ENCODE assay signal across 8 cellular contexts in the genomic region with DNA sequence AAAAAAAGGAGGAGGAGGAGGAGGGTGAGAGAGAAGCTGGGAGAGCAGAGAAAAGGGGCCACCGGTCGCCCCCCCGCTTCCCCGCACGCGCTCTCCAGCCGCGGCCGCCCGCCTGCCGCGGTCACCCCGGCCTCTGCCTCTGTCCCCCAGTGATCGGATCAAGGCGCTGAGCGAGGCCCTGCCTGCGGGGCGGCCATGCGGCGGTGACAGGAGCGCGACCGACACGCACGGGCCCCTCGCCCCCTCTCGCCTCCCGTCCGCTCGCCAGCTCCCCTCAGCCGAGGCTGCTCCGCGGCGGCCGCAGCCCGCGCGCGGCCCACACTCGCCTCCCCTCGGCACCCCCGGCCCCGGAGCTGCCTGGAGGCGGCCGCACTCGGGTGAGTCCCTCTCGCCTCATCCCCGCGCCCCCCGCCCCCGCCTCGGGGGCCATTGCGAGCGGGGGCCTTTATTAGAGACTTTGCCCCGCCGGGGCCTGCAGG. TPM values are rescaled to one million over a fixed set of nuclear protein-coding genes. Genes with fewer than 3 reads are reported as not detected.
DNase-seq lines count a peak whose midpoint lies in the region; ATAC-seq and TF ChIP-seq lines count a peak whose summit lies in the region.

GTF2I (plus strand) TSS at position 27 of the 479 bp plus-strand sequence. CDS start 31,411 bp downstream, outside the sequence.

- POLR2A ChIA-PET in BJ (lab: Charles Lee): interaction anchor here (0.6 to 0.7 kb wide), 2 partner anchors 13 to 1101 kb away, joined by 9 to 13 read pairs; no protein-coding TSS in a partner anchor
- POLR2A ChIA-PET in activated CD4-positive, alpha-beta memory T cell treated with anti-CD3 and anti-CD28 coated beads, Interleukin-2, amount 10 ng/mL, durations not matched to agents 7 days and 5 days (lab: Charles Lee): interaction anchor here (0.7 to 1.8 kb wide), 4 partner anchors 10 to 810 kb away, joined by 3 to 7 read pairs (median 4); no protein-coding TSS in a partner anchor

- H3K4me3 ChIP-seq in BJ (ENCODE audit: low read depth, low read length): peak within 1 kb of the TSS; percentile 82
- peak within 1 kb of the TSS; percentile 70 for H3K4me3 ChIP-seq in fibroblast of pulmonary artery (replicated peaks; ENCODE audit: low read depth, low read length)
- H3K4me3 ChIP-seq in neutrophil (ENCODE audit: low read depth in 1 of 2, low read length in 1 of 2): peak within 1 kb of the TSS; percentile 78 to 81

- no peaks in the 10 kb centered on the region; the same call in 1 of the 2 replicates for H3K36me3 ChIP-seq in BJ (ENCODE audit: control insufficient read depth, insufficient read depth, low read length)
- H3K36me3 ChIP-seq in neutrophil: no peaks in the 10 kb centered on the region

- peaks cover 19% of the 10 kb centered on the region for H3K36me3 Mint-ChIP-seq in activated CD4-positive, alpha-beta memory T cell treated with anti-CD3 and anti-CD28 coated beads, Interleukin-2, amount 10 ng/mL, durations not matched to agents 7 days and 5 days (ENCODE audit: low read depth)

- no peaks in the 10 kb centered on the region for H3K27me3 ChIP-seq in BJ (ENCODE audit: control insufficient read depth, insufficient read depth, low read length)
- H3K27me3 ChIP-seq in neutrophil: peaks cover 14% of the 10 kb centered on the region

- H3K27me3 Mint-ChIP-seq in activated CD4-positive, alpha-beta memory T cell treated with anti-CD3 and anti-CD28 coated beads, Interleukin-2, amount 10 ng/mL, durations not matched to agents 7 days and 5 days: no peaks in the 10 kb centered on the region

- ATAC-seq in GM19372 (IDR thresholded peaks at IDR 0.05; ENCODE audit: low read depth, unreplicated experiment): peak; percentile 10
- ATAC-seq in HG03439 (IDR thresholded peaks at IDR 0.05; ENCODE audit: unreplicated experiment): peak; percentile 22

- CTCF ChIA-PET in BJ (lab: Yijun Ruan, JAX): interaction anchor here (1.2 kb wide), 1 partner anchor 12 kb away, joined by 3 read pairs; no protein-coding TSS in a partner anchor
- CTCF ChIA-PET in activated CD4-positive, alpha-beta memory T cell treated with anti-CD3 and anti-CD28 coated beads, Interleukin-2, amount 10 ng/mL, durations not matched to agents 7 days and 5 days (lab: Charles Lee): interaction anchor here (0.6 to 1.2 kb wide), 4 partner anchors 8 to 251 kb away, joined by 3 to 6 read pairs (median 4); no protein-coding TSS in a partner anchor

- H3K4me1 ChIP-seq in neutrophil (ENCODE audit: control insufficient read depth in 1 of 2, insufficient read depth in 1 of 2, low read depth in 1 of 2, low read length in 1 of 2): peaks cover 46 to 50% of the 10 kb centered on the region in 2 experiments

- no peaks in the 10 kb centered on the region for H3K9me3 ChIP-seq in neutrophil

- H3K4me3 Mint-ChIP-seq in activated CD4-positive, alpha-beta memory T cell treated with anti-CD3 and anti-CD28 coated beads, Interleukin-2, amount 10 ng/mL, durations not matched to agents 7 days and 5 days: peak within 1 kb of the TSS; percentile 76

- DNase-seq in BJ (ENCODE audit: low read depth): no peak
- DNase-seq in activated CD4-positive, alpha-beta memory T cell treated with anti-CD3 and anti-CD28 coated beads, Interleukin-2, amount 10 ng/mL, durations not matched to agents 7 days and 5 days: no peak
- DNase-seq in fibroblast of pulmonary artery (ENCODE audit: low read depth): no peak
- no peak for DNase-seq in NCI-H69 (lab: John Stamatoyannopoulos, UW)
- no peak for DNase-seq in epidermal melanocyte (ENCODE audit: insufficient read length, low spot score)

- no peak for TF ChIP-seq CTCF in BJ (IDR thresholded peaks at IDR 0.05; ENCODE audit: insufficient read depth, low read depth, low read length)
- no peak for TF ChIP-seq CTCF in fibroblast of pulmonary artery (IDR thresholded peaks at IDR 0.05; ENCODE audit: low read length, missing control alignments)
- TF ChIP-seq CTCF in neutrophil (IDR thresholded peaks at IDR 0.05): no peak

- H3K9me3 Mint-ChIP-seq in activated CD4-positive, alpha-beta memory T cell treated with anti-CD3 and anti-CD28 coated beads, Interleukin-2, amount 10 ng/mL, durations not matched to agents 7 days and 5 days: no peaks in the 10 kb centered on the region

- H3K4me1 Mint-ChIP-seq in activated CD4-positive, alpha-beta memory T cell treated with anti-CD3 and anti-CD28 coated beads, Interleukin-2, amount 10 ng/mL, durations not matched to agents 7 days and 5 days: peaks cover 56% of the 10 kb centered on the region

- peak within 1 kb of the TSS; percentile 88 for H3K27ac ChIP-seq in neutrophil

- H3K27ac Mint-ChIP-seq in activated CD4-positive, alpha-beta memory T cell treated with anti-CD3 and anti-CD28 coated beads, Interleukin-2, amount 10 ng/mL, durations not matched to agents 7 days and 5 days: peak within 1 kb of the TSS; percentile 69

RNA-seq across cellular contexts. Expression of gene GTF2I, which starts in this region (rescaled TPM):
- polyA plus RNA-seq in BJ (2011; rRNA removed): 30.7 and 37.4 TPM in 2 replicates
- polyA minus RNA-seq in BJ (2011; rRNA and poly(A)+ RNA removed): 18.5 and 23.4 TPM in 2 replicates
- 100 to 1,000 TPM; 143 to 145 TPM for total RNA-seq in activated CD4-positive, alpha-beta memory T cell treated with anti-CD3 and anti-CD28 coated beads, Interleukin-2, amount 10 ng/mL, durations not matched to agents 7 days and 5 days
